In genomic region chr16:24491721-24492120, GRCh38 we compare ENCODE assay signal across 20 cellular contexts.
"Had no signal": no experiment of that assay in that cellular context is flagged by ENCODE, and none has a peak within 500 bp of the region (broad histone marks: within the 10 kb centered on the region; RNA-seq: fewer than 3 reads in every experiment).

No MANE protein-coding gene starts in this region.

- H3K4me3 ChIP-seq: adrenal gland, pancreas, right lobe of liver, smooth muscle cell, testis, upper lobe of right lung had no signal

- DNase-seq: activated CD4-positive, alpha-beta T cell treated with anti-CD3 and anti-CD28 coated beads for 36 hours; activated CD4-positive, alpha-beta T cell treated with anti-CD3 and anti-CD28 coated beads, Interleukin-2, amount 50 U/mL, for 48 hours; activated gamma-delta T cell; adrenal gland; cerebellar nuclear complex; cortex of kidney; left cardiac atrium; natural killer cell; pancreas; right lobe of liver; stimulated activated CD4-positive, alpha-beta T cell treated with anti-CD3 and anti-CD28 coated beads, Interleukin-4, amount 100 ng/mL, for 1 hour; testis; upper lobe of right lung had no signal

- H3K27ac ChIP-seq: adrenal gland, pancreas, right lobe of liver, testis, upper lobe of right lung had no signal

- H3K27me3 ChIP-seq: pancreas, right lobe of liver, testis had no signal

- ATAC-seq: activated CD4-positive, alpha-beta T cell treated with anti-CD3 and anti-CD28 coated beads for 36 hours; left cardiac atrium; natural killer cell; pancreas; right lobe of liver; stimulated activated memory B cell treated with anti-CD40 and anti-IgM and Interleukin-4, amounts not matched to agents 10 μg/mL and 1 μg/mL and 100 μg/mL, for 72 hours; upper lobe of right lung; WTC11 had no signal

- H3K36me3 ChIP-seq: adrenal gland, pancreas, right lobe of liver, upper lobe of right lung had no signal

- H3K4me2 ChIP-seq: smooth muscle cell had no signal

- FAIRE-seq: astrocyte, bronchial epithelial cell, endometrium, pancreas, TTC549 had no signal

- H3K4me1 ChIP-seq: adrenal gland, pancreas, right lobe of liver, testis, upper lobe of right lung had no signal

- H3K9me3 ChIP-seq: adrenal gland, pancreas, right lobe of liver, testis, upper lobe of right lung had no signal
